ENCODE assay signal across 7 cellular contexts in genomic region chr3:122562923-122563716, GRCh38. TPM values are rescaled to one million over a fixed set of nuclear protein-coding genes. Genes with fewer than 3 reads are reported as not detected.
A peak's percentile ranks its signal among the peaks of the same experiment; 100 is the strongest.
DNase-seq lines count a peak whose midpoint lies in the region; TF ChIP-seq lines count a peak whose summit lies in the region.

No MANE protein-coding gene starts in this region.

- H2BK20ac ChIP-seq in H9 (ENCODE audit: low read depth, low read length, poor library complexity, severe bottlenecking): no peak overlapping the region

- TF ChIP-seq EP300 in stomach (IDR thresholded peaks at IDR 0.05): no peak

- no peak overlapping the region for H4K91ac ChIP-seq in H9 (ENCODE audit: insufficient read length, low read depth, low read length)

- H4K8ac ChIP-seq in H9 (replicated peaks; ENCODE audit: insufficient read length, low read depth, low read length): no peak overlapping the region

- H3K9me3 Mint-ChIP-seq in H9: no peaks in the 10 kb centered on the region
- H3K9me3 Mint-ChIP-seq in activated T-helper 1 cell treated with anti-CD3 and anti-CD28 coated beads, Interleukin-12 subunit alpha, Interleukin-12 subunit beta, Interleukin-2, Interleukin-4 antibody, amounts not matched to agents 30 ng/mL and 10 ng/mL and 1 ng/mL, durations not matched to agents 14 hours and 24 hours and 36 hours: no peaks in the 10 kb centered on the region

- intact Hi-C loops in activated T-helper 1 cell treated with anti-CD3 and anti-CD28 coated beads, Interleukin-12 subunit alpha, Interleukin-12 subunit beta, Interleukin-2, Interleukin-4 antibody, amounts not matched to agents 30 ng/mL and 10 ng/mL and 1 ng/mL, durations not matched to agents 14 hours and 24 hours and 36 hours (cut with micrococcal nuclease): loop anchor here (1.0 to 5.0 kb wide), 3 partner anchors 229 to 1017 kb away; partner anchors contain the start of genes HSPBAP1 and SEC22A
- intact Hi-C loops in stomach (cut with DNase I; ENCODE audit: low total_unique reads): loop anchor here (5.0 kb wide), 1 partner anchor 114 kb away; no protein-coding TSS in a partner anchor

- no peak overlapping the region for H3K14ac ChIP-seq in H9 (ENCODE audit: insufficient read depth, low read length)

- no peaks in the 10 kb centered on the region for H3K79me2 ChIP-seq in H9 (ENCODE audit: insufficient read depth, low read length)

- no peaks in the 10 kb centered on the region for H4K20me1 ChIP-seq in H9 (ENCODE audit: control insufficient read depth, insufficient read depth, insufficient read length)

- H3K4me3 Mint-ChIP-seq in H9: peak overlapping the region; percentile 71 to 81
- peak overlapping the region; percentile 99 for H3K4me3 Mint-ChIP-seq in activated T-helper 1 cell treated with anti-CD3 and anti-CD28 coated beads, Interleukin-12 subunit alpha, Interleukin-12 subunit beta, Interleukin-2, Interleukin-4 antibody, amounts not matched to agents 30 ng/mL and 10 ng/mL and 1 ng/mL, durations not matched to agents 14 hours and 24 hours and 36 hours

- no peak overlapping the region for H3K4ac ChIP-seq in H9 (ENCODE audit: low read depth, low read length)

- H2BK12ac ChIP-seq in H9 (ENCODE audit: insufficient read length, low read depth, low read length): no peak overlapping the region

- H3K23ac ChIP-seq in H9 (ENCODE audit: insufficient read length, low read depth, low read length): no peak overlapping the region

- peak overlapping the region; percentile 25 for H2AFZ ChIP-seq in H9 (ENCODE audit: low read length)

- H2BK5ac ChIP-seq in H9 (ENCODE audit: insufficient read length, low read length): no peak overlapping the region

- no peak for TF ChIP-seq POLR2A in stomach (IDR thresholded peaks at IDR 0.05)

- no CpG with 5 or more reads among the region's 5 CpGs for WGBS in H9 (ENCODE audit: extremely low coverage, insufficient read length, low lambda C conversion rate)
- 48 to 59% (median 53%) methylated on average over 5 of the region's 5 CpGs for WGBS in stomach, 5 donors

- TF ChIP-seq CTCF in H9 (conservative IDR thresholded peaks at IDR 0.05): no peak
- no peak for TF ChIP-seq CTCF in stomach (IDR thresholded peaks at IDR 0.05)

- H3K18ac ChIP-seq in H9 (ENCODE audit: insufficient read length, low read depth, low read length): no peak overlapping the region

- no peak overlapping the region for H3K56ac ChIP-seq in H9 (ENCODE audit: insufficient read length, low read depth, low read length)

- H3T11ph ChIP-seq in H9 (ENCODE audit: low read length): no peak overlapping the region

- peak overlapping the region; percentile 58 for H3K4me2 ChIP-seq in H9 (ENCODE audit: insufficient read depth, insufficient read length, low read length)

- no peaks in the 10 kb centered on the region for H3K23me2 ChIP-seq in H9 (ENCODE audit: insufficient read length, low read depth, low read length, poor library complexity, severe bottlenecking)

- H3K9ac ChIP-seq in H9 (ENCODE audit: extremely low read depth, insufficient read length, low read length) (no peak overlapping the region), iPS-15b (ENCODE audit: low read depth, low read length) (no peak overlapping the region)

- no peak overlapping the region for H2BK120ac ChIP-seq in H9 (ENCODE audit: low read depth, low read length, poor library complexity, severe bottlenecking)

- H3K4me1 Mint-ChIP-seq in H9: peaks cover 17 to 28% of the 10 kb centered on the region in 2 experiments
- peaks cover 72% of the 10 kb centered on the region for H3K4me1 Mint-ChIP-seq in activated T-helper 1 cell treated with anti-CD3 and anti-CD28 coated beads, Interleukin-12 subunit alpha, Interleukin-12 subunit beta, Interleukin-2, Interleukin-4 antibody, amounts not matched to agents 30 ng/mL and 10 ng/mL and 1 ng/mL, durations not matched to agents 14 hours and 24 hours and 36 hours (ENCODE audit: low read depth)

- no peak for DNase-seq in H9
- DNase-seq in activated T-helper 1 cell treated with anti-CD3 and anti-CD28 coated beads, Interleukin-12 subunit alpha, Interleukin-12 subunit beta, Interleukin-2, Interleukin-4 antibody, amounts not matched to agents 30 ng/mL and 10 ng/mL and 1 ng/mL, durations not matched to agents 14 hours and 24 hours and 36 hours (ENCODE audit: low spot score): no peak
- no peak for DNase-seq in stomach
- DNase-seq in DMS 273 (lab: John Stamatoyannopoulos, UW; ENCODE audit: unreplicated experiment): no peak
- no peak for DNase-seq in stimulated activated CD4-positive, alpha-beta T cell treated with anti-CD3 and anti-CD28 coated beads, Interleukin-4, amount 100 ng/mL, for 1 hour
- DNase-seq in NCI-H2171 treated with DMSO at 0.1 percent for 48 hours (lab: John Stamatoyannopoulos, UW): no peak

- H4K5ac ChIP-seq in H9 (ENCODE audit: insufficient read length, low read depth, low read length): no peak overlapping the region

- H3K9me3 ChIP-seq in H9 (ENCODE audit: control insufficient read depth, low read depth, low read length) (no peaks in the 10 kb centered on the region), iPS-15b (ENCODE audit: control insufficient read depth, insufficient read depth, low read length) (no peaks in the 10 kb centered on the region), stomach (no peaks in the 10 kb centered on the region)

- H3K27me3 Mint-ChIP-seq in H9 (ENCODE audit: low read depth): peaks cover 3% of the 10 kb centered on the region; the same call in 1 of the 2 replicates
- H3K27me3 Mint-ChIP-seq in activated T-helper 1 cell treated with anti-CD3 and anti-CD28 coated beads, Interleukin-12 subunit alpha, Interleukin-12 subunit beta, Interleukin-2, Interleukin-4 antibody, amounts not matched to agents 30 ng/mL and 10 ng/mL and 1 ng/mL, durations not matched to agents 14 hours and 24 hours and 36 hours (ENCODE audit: insufficient read depth): no peaks in the 10 kb centered on the region

- no peaks in the 10 kb centered on the region; a peak in 2 of 7 replicates for H3K36me3 Mint-ChIP-seq in H9 (ENCODE audit: insufficient read depth in 1 of 3, low read depth in 3 of 3)
- peaks cover 55% of the 10 kb centered on the region for H3K36me3 Mint-ChIP-seq in activated T-helper 1 cell treated with anti-CD3 and anti-CD28 coated beads, Interleukin-12 subunit alpha, Interleukin-12 subunit beta, Interleukin-2, Interleukin-4 antibody, amounts not matched to agents 30 ng/mL and 10 ng/mL and 1 ng/mL, durations not matched to agents 14 hours and 24 hours and 36 hours (ENCODE audit: low read depth)

- H3K27ac Mint-ChIP-seq in H9: peak overlapping the region in 1 of 3 experiments; percentile 16; a peak in 1 of 7 replicates
- H3K27ac Mint-ChIP-seq in activated T-helper 1 cell treated with anti-CD3 and anti-CD28 coated beads, Interleukin-12 subunit alpha, Interleukin-12 subunit beta, Interleukin-2, Interleukin-4 antibody, amounts not matched to agents 30 ng/mL and 10 ng/mL and 1 ng/mL, durations not matched to agents 14 hours and 24 hours and 36 hours: peak overlapping the region; percentile 98

- peak overlapping the region; percentile 63 for H3K4me3 ChIP-seq in iPS-15b (ENCODE audit: low read depth, low read length)
- peak overlapping the region; percentile 68 to 82 (median 74) for H3K4me3 ChIP-seq in stomach

- H3K4me1 ChIP-seq in H9 (ENCODE audit: insufficient read depth, low read length) (peaks cover 9% of the 10 kb centered on the region), iPS-15b (ENCODE audit: control insufficient read depth, insufficient read depth, low read length) (peaks cover 7% of the 10 kb centered on the region), stomach (peaks cover 27 to 67% (median 45%) of the 10 kb centered on the region in 4 donors)

- H3K27me3 ChIP-seq in H9 (ENCODE audit: insufficient read depth, low read length) (no peaks in the 10 kb centered on the region), iPS-15b (ENCODE audit: control insufficient read depth, insufficient read depth, low read length) (no peaks in the 10 kb centered on the region), stomach (no peaks in the 10 kb centered on the region)

- no peaks in the 10 kb centered on the region for H3K79me1 ChIP-seq in H9 (ENCODE audit: insufficient read depth, low read depth, low read length, poor library complexity, severe bottlenecking)

- peaks cover 2% of the 10 kb centered on the region for H3K36me3 ChIP-seq in iPS-15b (ENCODE audit: control insufficient read depth, insufficient read depth, low read length)
- H3K36me3 ChIP-seq in stomach: peaks cover 20 to 45% (median 40%) of the 10 kb centered on the region in 4 donors

- no peak overlapping the region for H3K27ac ChIP-seq in H9 (ENCODE audit: insufficient read length, low read depth, low read length)
- peak overlapping the region; percentile 92 to 97 (median 96) for H3K27ac ChIP-seq in stomach

- H2AK5ac ChIP-seq in H9 (ENCODE audit: insufficient read length, low read length): no peak overlapping the region

- no peak overlapping the region for H2BK15ac ChIP-seq in H9 (ENCODE audit: low read depth, low read length)

RNA-seq across cellular contexts. Expression of gene PARP9, which starts 1.0 kb away (rescaled TPM):
- 3.4 and 3.9 TPM in 2 replicates for total RNA-seq in H9 (2021)
- 45.0 and 47.3 TPM in 2 replicates for total RNA-seq in activated T-helper 1 cell treated with anti-CD3 and anti-CD28 coated beads, Interleukin-12 subunit alpha, Interleukin-12 subunit beta, Interleukin-2, Interleukin-4 antibody, amounts not matched to agents 30 ng/mL and 10 ng/mL and 1 ng/mL, durations not matched to agents 14 hours and 24 hours and 36 hours
- total RNA-seq in stomach: 10 to 100 TPM in 4 of 5 donors, 1 to 10 TPM in 1; 1.4 to 42.6 (median 23.9) TPM
- 10 to 100 TPM; 19.5 to 26.5 (median 21.4) TPM for polyA plus RNA-seq in stomach

RNA-seq across cellular contexts. Expression of gene DTX3L, which starts 1.0 kb away (rescaled TPM):
- total RNA-seq in H9 (2021) (6.6 and 7.5 TPM in 2 replicates), stomach (10 to 100 TPM in 4 of 5 donors, 1 to 10 TPM in 1; 5.8 to 29.0 (median 26.1) TPM)
- 40.8 and 44.5 TPM in 2 replicates for total RNA-seq in activated T-helper 1 cell treated with anti-CD3 and anti-CD28 coated beads, Interleukin-12 subunit alpha, Interleukin-12 subunit beta, Interleukin-2, Interleukin-4 antibody, amounts not matched to agents 30 ng/mL and 10 ng/mL and 1 ng/mL, durations not matched to agents 14 hours and 24 hours and 36 hours
- polyA plus RNA-seq in stomach: 10 to 100 TPM in 2 of 3 donors, 1 to 10 TPM in 1; 9.2 to 11.2 (median 10.5) TPM

RNA-seq across cellular contexts. Expression of gene PARP15, which starts 14.3 kb away (rescaled TPM):
- total RNA-seq in H9 (2021) (0.18 and 0.24 TPM in 2 replicates), stomach (1 to 10 TPM in 4 of 5 donors, not detected in 1; 1.2 to 4.5 (median 1.9) TPM)
- 12.8 and 13.2 TPM in 2 replicates for total RNA-seq in activated T-helper 1 cell treated with anti-CD3 and anti-CD28 coated beads, Interleukin-12 subunit alpha, Interleukin-12 subunit beta, Interleukin-2, Interleukin-4 antibody, amounts not matched to agents 30 ng/mL and 10 ng/mL and 1 ng/mL, durations not matched to agents 14 hours and 24 hours and 36 hours
- polyA plus RNA-seq in stomach: 1 to 10 TPM in 2 of 3 donors, under 1 TPM in 1; 0.25 to 1.3 (median 1.2) TPM

RNA-seq across cellular contexts. Expression of gene KPNA1, which starts 48.4 kb away (rescaled TPM):
- total RNA-seq in H9 (2021) (71.7 and 71.8 TPM in 2 replicates), stomach (10 to 100 TPM; 28.4 to 88.4 (median 52.5) TPM)
- 81.7 and 88.2 TPM in 2 replicates for total RNA-seq in activated T-helper 1 cell treated with anti-CD3 and anti-CD28 coated beads, Interleukin-12 subunit alpha, Interleukin-12 subunit beta, Interleukin-2, Interleukin-4 antibody, amounts not matched to agents 30 ng/mL and 10 ng/mL and 1 ng/mL, durations not matched to agents 14 hours and 24 hours and 36 hours
- 10 to 100 TPM in 1 of 3 donors, 1 to 10 TPM in 2; 6.7 to 10.1 (median 8.3) TPM for polyA plus RNA-seq in stomach
